Comparison of ENCODE assay signal across 21 cellular contexts in genomic region chr4:99021386-99021785, GRCh38.
"Had no signal": no experiment of that assay in that cellular context is flagged by ENCODE, and none has a peak within 500 bp of the region (broad histone marks: within the 10 kb centered on the region; RNA-seq: fewer than 3 reads in every experiment).

No MANE protein-coding gene starts in this region.

- H3K9me3 ChIP-seq: gastrocnemius medialis, ovary had no signal

- H3K27ac Mint-ChIP-seq: memory B cell; mesothelial cell of epicardium; natural killer cell; neural progenitor cell; stimulated activated effector memory CD8-positive, alpha-beta T cell treated with anti-CD3 and anti-CD28 coated beads, Interleukin-12 subunit alpha, Interleukin-12 subunit beta, amount 100 ng/mL, for 72 hours; type B pancreatic cell had no signal

- H3K27ac ChIP-seq: coronary artery, epithelial cell of prostate, esophagus muscularis mucosa, gastrocnemius medialis, heart right ventricle, left lung, lower lobe of right lung, neural progenitor cell, ovary, right atrium auricular region had no signal

- H3K9ac ChIP-seq: neural progenitor cell had no signal

- H3K27me3 Mint-ChIP-seq: memory B cell, type B pancreatic cell had no signal

- DNase-seq: effector memory CD4-positive, alpha-beta T cell; gastrocnemius medialis; heart right ventricle; islet precursor cell; left lung; lower lobe of right lung; natural killer cell; nucleus accumbens; ovary; small intestine; stimulated activated CD4-positive, alpha-beta T cell treated with anti-CD3 and anti-CD28 coated beads, Interleukin-2, amount 100 ng/mL, for 48 hours had no signal

- H3K4me2 ChIP-seq: neural progenitor cell had no signal

- H3K4me1 ChIP-seq: left lung had no signal

- H3K36me3 ChIP-seq: gastrocnemius medialis, lower lobe of right lung, neural progenitor cell, ovary, right atrium auricular region had no signal

- H3K4me3 ChIP-seq: coronary artery, esophagus muscularis mucosa, gastrocnemius medialis, heart right ventricle, left lung, lower lobe of right lung, neural progenitor cell, ovary, right atrium auricular region had no signal

- ATAC-seq: gastrocnemius medialis; left lung; natural killer cell; stimulated activated effector memory CD8-positive, alpha-beta T cell treated with anti-CD3 and anti-CD28 coated beads, Interleukin-12 subunit alpha, Interleukin-12 subunit beta, amount 100 ng/mL, for 72 hours had no signal

- H2AFZ ChIP-seq: neural progenitor cell had no signal

- H3K36me3 Mint-ChIP-seq: stimulated activated effector memory CD8-positive, alpha-beta T cell treated with anti-CD3 and anti-CD28 coated beads, Interleukin-12 subunit alpha, Interleukin-12 subunit beta, amount 100 ng/mL, for 72 hours had no signal

- H3K4me3 Mint-ChIP-seq: memory B cell; mesothelial cell of epicardium; natural killer cell; neural progenitor cell; stimulated activated effector memory CD8-positive, alpha-beta T cell treated with anti-CD3 and anti-CD28 coated beads, Interleukin-12 subunit alpha, Interleukin-12 subunit beta, amount 100 ng/mL, for 72 hours; type B pancreatic cell had no signal

- FAIRE-seq: small intestine, urothelium cell line had no signal

- H3K27me3 ChIP-seq: esophagus muscularis mucosa, gastrocnemius medialis, heart right ventricle, left lung, neural progenitor cell, ovary, right atrium auricular region had no signal
